16 cellular contexts compared by ENCODE assay signal in the genomic region with DNA sequence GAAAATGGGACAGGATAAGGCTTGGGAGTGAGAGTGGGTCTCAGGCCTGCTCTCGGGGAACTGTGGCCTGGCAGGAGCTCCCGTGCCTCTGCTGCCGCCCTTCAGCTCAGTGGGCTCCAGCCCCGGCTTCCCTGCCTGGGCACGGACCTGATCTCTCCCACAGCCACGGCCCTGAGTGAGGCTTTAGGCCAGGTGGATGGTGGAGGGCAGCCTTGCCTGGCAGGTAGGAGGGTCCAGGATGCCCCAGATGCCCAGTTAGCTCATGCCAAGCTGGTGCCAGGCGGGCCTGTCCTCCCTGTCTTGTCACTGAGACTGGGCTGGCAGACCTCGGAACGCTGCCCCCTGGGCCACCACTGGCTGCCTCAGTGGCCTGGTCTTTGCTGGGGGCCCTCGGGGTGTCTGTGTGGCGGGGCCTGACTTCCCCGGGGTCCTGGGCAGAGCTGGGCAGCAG.
"Had no signal": no experiment of that assay in that cellular context is flagged by ENCODE, and none has a peak within 500 bp of the region (broad histone marks: within the 10 kb centered on the region; RNA-seq: fewer than 3 reads in every experiment).

No MANE protein-coding gene starts in this region.

- ATAC-seq: stimulated activated memory B cell treated with anti-CD40 and anti-IgM and Interleukin-4, amounts not matched to agents 10 μg/mL and 1 μg/mL and 100 μg/mL, for 72 hours had no signal

- H3K27ac ChIP-seq: body of pancreas, colonic mucosa, neural progenitor cell, pancreas, sigmoid colon, tibial artery, WERI-Rb-1 had no signal

- H3K36me3 Mint-ChIP-seq: activated naive CD4-positive, alpha-beta T cell treated with anti-CD3 and anti-CD28 coated beads, Interleukin-2, amount 50 U/mL, for 72 hours had no signal

- H3K27me3 ChIP-seq: adrenal gland, body of pancreas, colonic mucosa, neural progenitor cell, pancreas, sigmoid colon, tibial artery had no signal

- H3K9ac ChIP-seq: neural progenitor cell had no signal

- H3K9me3 Mint-ChIP-seq: activated naive CD4-positive, alpha-beta T cell treated with anti-CD3 and anti-CD28 coated beads, Interleukin-2, amount 50 U/mL, for 72 hours; activated T-helper 1 cell treated with anti-CD3 and anti-CD28 coated beads, Interleukin-12 subunit alpha, Interleukin-12 subunit beta, Interleukin-2, Interleukin-4 antibody, amounts not matched to agents 30 ng/mL and 10 ng/mL and 1 ng/mL, durations not matched to agents 14 hours and 24 hours and 36 hours; memory B cell; neural progenitor cell; stimulated activated memory B cell treated with anti-CD40 and anti-IgM and Interleukin-4, amounts not matched to agents 10 μg/mL and 1 μg/mL and 100 μg/mL, for 72 hours had no signal

- H3K9me3 ChIP-seq: adrenal gland, body of pancreas, colonic mucosa, pancreas, sigmoid colon, tibial artery had no signal

- H3K27me3 Mint-ChIP-seq: memory B cell; stimulated activated memory B cell treated with anti-CD40 and anti-IgM and Interleukin-4, amounts not matched to agents 10 μg/mL and 1 μg/mL and 100 μg/mL, for 72 hours had no signal

- H3K4me3 Mint-ChIP-seq: activated T-helper 1 cell treated with anti-CD3 and anti-CD28 coated beads, Interleukin-12 subunit alpha, Interleukin-12 subunit beta, Interleukin-2, Interleukin-4 antibody, amounts not matched to agents 30 ng/mL and 10 ng/mL and 1 ng/mL, durations not matched to agents 14 hours and 24 hours and 36 hours; memory B cell; stimulated activated memory B cell treated with anti-CD40 and anti-IgM and Interleukin-4, amounts not matched to agents 10 μg/mL and 1 μg/mL and 100 μg/mL, for 72 hours had no signal

- H3K36me3 ChIP-seq: colonic mucosa, neural progenitor cell, pancreas, WERI-Rb-1 had no signal

- H2AFZ ChIP-seq: neural progenitor cell had no signal

- FAIRE-seq: endometrium, frontal cortex, kidney, pancreas, urothelium cell line had no signal

- H3K27ac Mint-ChIP-seq: activated naive CD4-positive, alpha-beta T cell treated with anti-CD3 and anti-CD28 coated beads, Interleukin-2, amount 50 U/mL, for 72 hours; activated T-helper 1 cell treated with anti-CD3 and anti-CD28 coated beads, Interleukin-12 subunit alpha, Interleukin-12 subunit beta, Interleukin-2, Interleukin-4 antibody, amounts not matched to agents 30 ng/mL and 10 ng/mL and 1 ng/mL, durations not matched to agents 14 hours and 24 hours and 36 hours; memory B cell; neural progenitor cell; stimulated activated memory B cell treated with anti-CD40 and anti-IgM and Interleukin-4, amounts not matched to agents 10 μg/mL and 1 μg/mL and 100 μg/mL, for 72 hours had no signal

- H3K4me1 ChIP-seq: adrenal gland, colonic mucosa, sigmoid colon, tibial artery had no signal

- H3K4me2 ChIP-seq: neural progenitor cell had no signal

- H3K4me3 ChIP-seq: adrenal gland, body of pancreas, colonic mucosa, neural progenitor cell, pancreas, sigmoid colon, tibial artery had no signal
